In genomic region chr10:98339790-98340189, GRCh38 we compare ENCODE assay signal across 10 cellular contexts.
DNase-seq lines count a peak whose midpoint lies in the region; ATAC-seq and TF ChIP-seq lines count a peak whose summit lies in the region.
"Had no signal": no experiment of that assay in that cellular context is flagged by ENCODE, and none has a peak within 500 bp of the region (broad histone marks: within the 10 kb centered on the region; RNA-seq: fewer than 3 reads in every experiment).

No MANE protein-coding gene starts in this region.

- H3K9me2 ChIP-seq in Karpas-422 (replicated peaks; ENCODE audit: insufficient read depth, low read length): no peaks in the 10 kb centered on the region

- H3K27ac ChIP-seq in Karpas-422 (ENCODE audit: low read length) (no peak overlapping the region), tibial nerve (no peak overlapping the region)

- H3K27ac Mint-ChIP-seq in brain: peak overlapping the region in 3 of 5 experiments; percentile 72 to 88 (median 86)
- H3K27ac Mint-ChIP-seq in activated T-helper 2 cell treated with anti-CD3 and anti-CD28 coated beads, Interferon-gamma antibody, Interleukin-2, Interleukin-4, amounts not matched to agents 10 μg/mL and 5 μg/mL and 100 μg/mL, durations not matched to agents 14 hours and 24 hours and 36 hours: no peak overlapping the region

- H3K9me3 ChIP-seq in Karpas-422 (ENCODE audit: low read length): no peaks in the 10 kb centered on the region
- H3K9me3 ChIP-seq in tibial nerve: no peaks in the 10 kb centered on the region

- H3K4me1 ChIP-seq in Karpas-422 (ENCODE audit: low read length): peaks cover 10% of the 10 kb centered on the region
- H3K4me1 ChIP-seq in tibial nerve: peaks cover 0 to 17% (median 0%) of the 10 kb centered on the region in 4 donors

- intact Hi-C loops in activated T-helper 2 cell treated with anti-CD3 and anti-CD28 coated beads, Interferon-gamma antibody, Interleukin-2, Interleukin-4, amounts not matched to agents 10 μg/mL and 5 μg/mL and 100 μg/mL, durations not matched to agents 14 hours and 24 hours and 36 hours (cut with micrococcal nuclease): no loop called here

- ATAC-seq in GM18505 (IDR thresholded peaks at IDR 0.05; ENCODE audit: unreplicated experiment): peak; percentile 85
- peak; percentile 94 for ATAC-seq in GM19438 (IDR thresholded peaks at IDR 0.05; ENCODE audit: low read depth, unreplicated experiment)
- ATAC-seq in HG03095 (IDR thresholded peaks at IDR 0.05; ENCODE audit: unreplicated experiment): peak; percentile 64
- ATAC-seq: left colon had no signal

- no peaks in the 10 kb centered on the region for H3K36me3 Mint-ChIP-seq in brain
- no peaks in the 10 kb centered on the region for H3K36me3 Mint-ChIP-seq in activated T-helper 2 cell treated with anti-CD3 and anti-CD28 coated beads, Interferon-gamma antibody, Interleukin-2, Interleukin-4, amounts not matched to agents 10 μg/mL and 5 μg/mL and 100 μg/mL, durations not matched to agents 14 hours and 24 hours and 36 hours (ENCODE audit: low read depth)

- H3K4me2 ChIP-seq in Karpas-422 (ENCODE audit: low read depth, low read length, poor library complexity, severe bottlenecking): no peak overlapping the region

- WGBS in tibial nerve, 2 donors: 79 to 83% methylated on average over 5 of the region's 5 CpGs

- H3K4me3 ChIP-seq in Karpas-422 (ENCODE audit: low read length) (no peak overlapping the region), tibial nerve (no peak overlapping the region)

- no peak for TF ChIP-seq CTCF in brain (conservative IDR thresholded peaks at IDR 0.05)
- TF ChIP-seq CTCF in tibial nerve (IDR thresholded peaks at IDR 0.05): no peak

- H4K20me1 ChIP-seq in Karpas-422 (ENCODE audit: insufficient read depth, low read depth, low read length): no peaks in the 10 kb centered on the region

- no peak for TF ChIP-seq POLR2A in GM18505 (IDR thresholded peaks at IDR 0.05; ENCODE audit: borderline replicate concordance, extremely low read depth, insufficient read depth, insufficient read length)
- TF ChIP-seq POLR2A in tibial nerve (IDR thresholded peaks at IDR 0.05): no peak

- no peak overlapping the region for H2AFZ ChIP-seq in Karpas-422 (ENCODE audit: low read length)

- peaks cover 0 to 2% (median 0%) of the 10 kb centered on the region in 5 experiments for H3K9me3 Mint-ChIP-seq in brain
- H3K9me3 Mint-ChIP-seq in activated T-helper 2 cell treated with anti-CD3 and anti-CD28 coated beads, Interferon-gamma antibody, Interleukin-2, Interleukin-4, amounts not matched to agents 10 μg/mL and 5 μg/mL and 100 μg/mL, durations not matched to agents 14 hours and 24 hours and 36 hours: no peaks in the 10 kb centered on the region

- H3K9ac ChIP-seq in Karpas-422 (ENCODE audit: low read length): no peak overlapping the region

- DNase-seq in Karpas-422 (no peak), tibial nerve (ENCODE audit: low spot score in 2 of 2) (no peak)
- DNase-seq in activated T-helper 2 cell treated with anti-CD3 and anti-CD28 coated beads, Interferon-gamma antibody, Interleukin-2, Interleukin-4, amounts not matched to agents 10 μg/mL and 5 μg/mL and 100 μg/mL, durations not matched to agents 14 hours and 24 hours and 36 hours (ENCODE audit: low spot score): no peak
- no peak for DNase-seq in stimulated activated naive CD4-positive, alpha-beta T cell treated with Interleukin-2 at 50 U/mL for 16 hours (lab: John Stamatoyannopoulos, UW)
- DNase-seq: left colon, NCI-H524 treated with DMSO at 0.1 percent for 48 hours had no signal

- no peak for TF ChIP-seq EP300 in tibial nerve (IDR thresholded peaks at IDR 0.05)

- H3K27me3 Mint-ChIP-seq in brain: no peaks in the 10 kb centered on the region
- H3K27me3 Mint-ChIP-seq in activated T-helper 2 cell treated with anti-CD3 and anti-CD28 coated beads, Interferon-gamma antibody, Interleukin-2, Interleukin-4, amounts not matched to agents 10 μg/mL and 5 μg/mL and 100 μg/mL, durations not matched to agents 14 hours and 24 hours and 36 hours (ENCODE audit: low read depth): peaks cover 14% of the 10 kb centered on the region

- no peaks in the 10 kb centered on the region for H3K27me3 ChIP-seq in Karpas-422 (ENCODE audit: low read length)
- H3K27me3 ChIP-seq in tibial nerve: no peaks in the 10 kb centered on the region

- H3K4me1 Mint-ChIP-seq in brain: peaks cover 30% of the 10 kb centered on the region
- peaks cover 8% of the 10 kb centered on the region for H3K4me1 Mint-ChIP-seq in activated T-helper 2 cell treated with anti-CD3 and anti-CD28 coated beads, Interferon-gamma antibody, Interleukin-2, Interleukin-4, amounts not matched to agents 10 μg/mL and 5 μg/mL and 100 μg/mL, durations not matched to agents 14 hours and 24 hours and 36 hours (ENCODE audit: low read depth)

- no peak overlapping the region for H3K4me3 Mint-ChIP-seq in brain
- no peak overlapping the region for H3K4me3 Mint-ChIP-seq in activated T-helper 2 cell treated with anti-CD3 and anti-CD28 coated beads, Interferon-gamma antibody, Interleukin-2, Interleukin-4, amounts not matched to agents 10 μg/mL and 5 μg/mL and 100 μg/mL, durations not matched to agents 14 hours and 24 hours and 36 hours (ENCODE audit: low read depth)

- H3K36me3 ChIP-seq in Karpas-422 (ENCODE audit: insufficient read depth, low read length) (no peaks in the 10 kb centered on the region), tibial nerve (no peaks in the 10 kb centered on the region)

- no peaks in the 10 kb centered on the region for H3K79me2 ChIP-seq in Karpas-422 (ENCODE audit: low read length)
